In genomic region chr2:9965119-9965822, GRCh38 we compare ENCODE assay signal across 1 cellular context.
TF ChIP-seq lines count a peak whose summit lies in the region.

No MANE protein-coding gene starts in this region.

TF ChIP-seq in GM12878, 131 proteins besides CTCF, POLR2A, EP300 and RAD21:
- TF ChIP-seq RBBP5 (conservative IDR thresholded peaks at IDR 0.05) (no peak), NBN (IDR thresholded peaks at IDR 0.05) (0 out of 2 replicates have a peak, but pooled peaks have one; percentile 27), WRNIP1 (IDR thresholded peaks at IDR 0.05; ENCODE audit: borderline replicate concordance, low read depth, low read length) (no peak), MTA2 (IDR thresholded peaks at IDR 0.05; ENCODE audit: low read depth) (0 out of 2 replicates have a peak, but pooled peaks have one; percentile 23), ZNF384 (IDR thresholded peaks at IDR 0.05; ENCODE audit: borderline replicate concordance, low read depth, low read length) (peak; percentile 56; the same call in 1 of the 2 replicates), ZBTB33 (IDR thresholded peaks at IDR 0.05) (peak; percentile 89; the same call in 1 of the 2 replicates), PKNOX1 (IDR thresholded peaks at IDR 0.05) (peak; percentile 23; the same call in 1 of the 2 replicates), ZBTB40 (IDR thresholded peaks at IDR 0.05; ENCODE audit: borderline replicate concordance) (no peak), SPI1 (IDR thresholded peaks at IDR 0.05; ENCODE audit: borderline replicate concordance, insufficient read depth, low read depth, low read length) (peak; percentile 61; the same call in 1 of the 2 replicates), IKZF1 (conservative IDR thresholded peaks at IDR 0.05) (0 out of 2 replicates have a peak, but pooled peaks have one; percentile 28), MLLT1 (IDR thresholded peaks at IDR 0.05) (peak; percentile 89), DPF2 (IDR thresholded peaks at IDR 0.05) (0 out of 2 replicates have a peak, but pooled peaks have one; percentile 31)
